In the genomic region with DNA sequence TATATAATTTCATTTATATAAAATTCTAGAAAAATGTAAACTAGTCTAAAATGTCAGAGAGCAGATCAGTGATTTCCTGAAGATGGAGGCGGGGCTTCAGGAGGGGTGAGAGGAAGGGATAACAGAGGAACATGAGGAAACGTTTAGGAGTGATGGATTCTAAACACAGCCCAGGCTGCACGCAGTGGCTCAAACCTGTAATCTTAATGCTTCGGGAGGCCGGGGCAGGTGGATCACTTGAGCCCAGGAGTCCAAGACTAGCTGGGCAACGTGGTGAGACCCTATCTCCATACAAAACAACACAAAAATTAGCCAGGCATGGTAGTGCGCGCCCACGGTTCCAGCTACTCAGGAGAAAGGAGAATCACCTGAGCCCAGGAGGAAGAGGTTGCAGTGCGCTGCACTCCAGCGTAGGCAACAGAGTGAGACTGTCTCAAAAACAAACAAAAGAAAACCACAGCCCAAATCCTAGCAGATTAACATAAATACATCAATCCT, we compare ENCODE assay signal across 19 cellular contexts. TPM values are rescaled to one million over a fixed set of nuclear protein-coding genes. Genes with fewer than 3 reads are reported as not detected.
A peak's percentile ranks its signal among the peaks of the same experiment; 100 is the strongest.
DNase-seq lines count a peak whose midpoint lies in the region; ATAC-seq and TF ChIP-seq lines count a peak whose summit lies in the region.
"Had no signal": no experiment of that assay in that cellular context is flagged by ENCODE, and none has a peak within 500 bp of the region (broad histone marks: within the 10 kb centered on the region; RNA-seq: fewer than 3 reads in every experiment).

No MANE protein-coding gene starts in this region.

- no peak overlapping the region for H3K4me3 Mint-ChIP-seq in T-helper 17 cell
- H3K4me3 Mint-ChIP-seq: B cell; CD4-positive, CD25-positive, alpha-beta regulatory T cell; CD8-positive, alpha-beta T cell; GM23338; H9 had no signal

- no peaks in the 10 kb centered on the region for H3K9me3 ChIP-seq in T-helper 17 cell (ENCODE audit: control insufficient read depth, low read length, poor library complexity, severe bottlenecking)
- no peaks in the 10 kb centered on the region for H3K9me3 ChIP-seq in PC-9 (ENCODE audit: insufficient read depth, low read depth)
- H3K9me3 ChIP-seq: BLaER1, Caco-2 had no signal

- no peaks in the 10 kb centered on the region for H3K36me3 ChIP-seq in PC-9 (ENCODE audit: low read depth)
- H3K36me3 ChIP-seq: BLaER1 had no signal

- H3K4me2 ChIP-seq in PC-9: no peak overlapping the region
- H3K4me2 ChIP-seq: BLaER1, GM23338 had no signal

- no peaks in the 10 kb centered on the region for H3F3A ChIP-seq in PC-9 (ENCODE audit: insufficient read depth, low read depth)

- no peak for ATAC-seq in T-helper 17 cell
- ATAC-seq: CD8-positive, alpha-beta T cell; GM23338; HCT116 had no signal

- TF ChIP-seq CTCF in PC-9 (conservative IDR thresholded peaks at IDR 0.05): no peak

- no TSS peak for BruUV-seq in PC-9 (replicated peaks; lab: Mats Ljungman, UMichigan)

- no peaks in the 10 kb centered on the region for H3K27me3 ChIP-seq in PC-9 (ENCODE audit: insufficient read depth, low read depth)
- H3K27me3 ChIP-seq: BLaER1 had no signal

- CTCF ChIA-PET in PC-9 (lab: Charles Lee): interaction anchor here (0.6 kb wide), 1 partner anchor 494 kb away, joined by 6 read pairs; no protein-coding TSS in a partner anchor

- no peak overlapping the region for H2AFZ ChIP-seq in PC-9
- H2AFZ ChIP-seq: GM23338 had no signal

- DNase-seq in activated CD8-positive, alpha-beta memory T cell treated with anti-CD3 and anti-CD28 coated beads for 24 hours: peak; percentile 17
- DNase-seq in activated CD8-positive, alpha-beta memory T cell treated with anti-CD3 and anti-CD28 coated beads, Interleukin-2, amount 50 U/mL, for 4 hours: no peak
- DNase-seq in T-helper 17 cell (no peak), mesenteric fat pad (ENCODE audit: low spot score) (peak; percentile 53), PC-9 (no peak), inferior parietal cortex (ENCODE audit: extremely low spot score) (no peak)
- DNase-seq: Caco-2; CD4-positive, CD25-positive, alpha-beta regulatory T cell; CD8-positive, alpha-beta T cell; DMS153; DND-41; H9 had no signal

- no peaks in the 10 kb centered on the region for H3K79me2 ChIP-seq in PC-9 (ENCODE audit: low read depth)

- peaks cover 9% of the 10 kb centered on the region for H3K36me3 Mint-ChIP-seq in T-helper 17 cell (ENCODE audit: low read depth)
- H3K36me3 Mint-ChIP-seq: CD4-positive, CD25-positive, alpha-beta regulatory T cell; CD8-positive, alpha-beta T cell had no signal

- H3K4me3 ChIP-seq in PC-9: no peak overlapping the region
- H3K4me3 ChIP-seq: BLaER1, GM23338 had no signal

- H3K27ac Mint-ChIP-seq in T-helper 17 cell: peak overlapping the region; percentile 39
- H3K27ac Mint-ChIP-seq: B cell; CD4-positive, CD25-positive, alpha-beta regulatory T cell; CD8-positive, alpha-beta T cell; GM23338; H9 had no signal

- H3K4me1 ChIP-seq in PC-9 (replicated peaks; ENCODE audit: insufficient read depth): no peaks in the 10 kb centered on the region
- H3K4me1 ChIP-seq: Caco-2 had no signal

- POLR2A ChIA-PET in PC-9 (lab: Charles Lee; ENCODE audit: unreplicated experiment): interaction anchor here (0.5 kb wide), 1 partner anchor 80 kb away, joined by 3 read pairs; no protein-coding TSS in a partner anchor

- no peaks in the 10 kb centered on the region for H3K9me2 ChIP-seq in PC-9 (ENCODE audit: insufficient read depth)

- intact Hi-C loops in PC-9 (cut with micrococcal nuclease; ENCODE audit: unreplicated experiment): no loop called here

- no peaks in the 10 kb centered on the region for H4K20me1 ChIP-seq in PC-9 (ENCODE audit: insufficient read depth)
- H4K20me1 ChIP-seq: BLaER1 had no signal

- no peak overlapping the region for H3K27ac ChIP-seq in PC-9
- H3K27ac ChIP-seq: 22Rv1, BLaER1, C4-2B had no signal

- H3K27me3 Mint-ChIP-seq in T-helper 17 cell: peaks cover 11% of the 10 kb centered on the region

- H3K4me1 Mint-ChIP-seq in T-helper 17 cell: peaks cover 3% of the 10 kb centered on the region
- H3K4me1 Mint-ChIP-seq: B cell; CD4-positive, CD25-positive, alpha-beta regulatory T cell had no signal

RNA-seq across cellular contexts. Expression of gene IQCF1, which starts 18.0 kb away (rescaled TPM):
- total RNA-seq in T-helper 17 cell (not detected), mesenteric fat pad (not detected), PC-9 (2021) (not detected in 2 replicates)
- total RNA-seq: B cell; Caco-2; CD4-positive, CD25-positive, alpha-beta regulatory T cell; CD8-positive, alpha-beta T cell; GM23338; H4; H9 had no signal

RNA-seq across cellular contexts. Expression of gene RRP9, which starts 20.6 kb away (rescaled TPM):
- total RNA-seq in T-helper 17 cell: 10 to 100 TPM in 1 of 2 donors, 1 to 10 TPM in 1; 9.5 to 10.9 TPM
- total RNA-seq in mesenteric fat pad: 29.0 TPM
- 23.4 and 23.9 TPM in 2 replicates for total RNA-seq in PC-9 (2021)

RNA-seq across cellular contexts. Expression of gene PARP3, which starts 21.0 kb away (rescaled TPM):
- total RNA-seq in T-helper 17 cell (10 to 100 TPM in 1 of 2 donors, 1 to 10 TPM in 1; 8.9 to 11.4 TPM), mesenteric fat pad (19.7 TPM), PC-9 (2021) (24.4 and 33.8 TPM in 2 replicates)

RNA-seq across cellular contexts. Expression of gene GPR62, which starts 34.1 kb away (rescaled TPM):
- not detected for total RNA-seq in T-helper 17 cell
- total RNA-seq in mesenteric fat pad: not detected
- total RNA-seq in PC-9 (2021): not detected in 2 replicates
- total RNA-seq: B cell; Caco-2; CD4-positive, CD25-positive, alpha-beta regulatory T cell; CD8-positive, alpha-beta T cell; H4 had no signal

RNA-seq across cellular contexts. Expression of gene IQCF5, which starts 45.7 kb away (rescaled TPM):
- not detected for total RNA-seq in T-helper 17 cell
- total RNA-seq in mesenteric fat pad: not detected
- not detected in 2 replicates for total RNA-seq in PC-9 (2021)
- total RNA-seq: B cell; Caco-2; CD4-positive, CD25-positive, alpha-beta regulatory T cell; CD8-positive, alpha-beta T cell; GM23338; H4; H9 had no signal

Comparison
In these comparisons a context has a peak if more than half of its experiments do, and no peak if none do; other contexts are left out.
1. DNase-seq: peak in activated CD8-positive, alpha-beta memory T cell treated with anti-CD3 and anti-CD28 coated beads for 24 hours (single experiment) and mesenteric fat pad (single experiment); none in activated CD8-positive, alpha-beta memory T cell treated with anti-CD3 and anti-CD28 coated beads, Interleukin-2, amount 50 U/mL, for 4 hours (single experiment), T-helper 17 cell (0 of 3), PC-9 (0 of 2) and inferior parietal cortex (single experiment).